30 cellular contexts compared by ENCODE assay signal in the genomic region with DNA sequence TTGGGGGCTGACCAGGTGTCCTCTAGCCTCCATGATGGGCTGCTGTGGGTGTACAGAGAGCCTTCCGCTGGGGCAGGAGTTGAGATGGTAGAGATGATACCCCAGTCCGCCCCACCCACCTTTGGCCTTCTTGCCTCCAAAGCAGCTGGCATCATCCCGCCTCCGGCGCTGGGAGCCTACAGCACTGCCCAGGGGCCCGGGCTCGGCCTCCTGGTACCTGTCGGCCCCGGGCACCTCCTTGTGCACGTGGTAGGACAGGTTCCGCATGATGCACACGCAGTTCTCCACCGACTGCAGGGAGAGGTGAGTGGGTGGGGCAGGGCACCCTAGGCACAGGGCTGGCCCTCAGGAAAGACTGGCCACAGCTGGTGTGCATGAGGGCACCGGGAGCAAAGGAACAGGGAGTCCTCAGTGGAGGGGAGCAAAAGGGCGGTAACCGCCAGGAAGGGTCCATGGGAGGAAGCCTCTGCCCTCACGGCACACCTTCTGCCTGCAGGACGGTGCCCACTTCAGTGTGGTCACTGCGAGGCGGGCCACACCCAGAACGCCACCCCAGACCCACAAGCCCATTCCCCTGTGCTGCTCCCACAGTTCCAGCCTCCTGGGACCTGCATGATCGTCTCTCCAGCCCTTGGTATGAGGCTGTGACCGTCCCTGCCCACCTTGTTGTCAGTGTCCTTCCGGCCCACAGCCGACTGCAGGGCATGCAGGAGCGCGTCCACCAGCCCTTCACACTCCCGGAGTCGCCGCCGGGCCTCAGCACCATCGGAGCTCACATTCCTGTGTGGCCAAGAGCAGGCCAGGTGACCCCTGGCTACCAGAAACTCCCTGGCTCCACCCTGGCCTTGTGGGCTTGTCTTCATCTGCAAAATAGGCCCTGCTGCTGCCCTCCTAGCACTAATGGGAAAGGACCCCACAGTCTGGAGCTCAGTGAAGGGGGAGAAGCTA.
"Had no signal": no experiment of that assay in that cellular context is flagged by ENCODE, and none has a peak within 500 bp of the region (broad histone marks: within the 10 kb centered on the region; RNA-seq: fewer than 3 reads in every experiment).

No MANE protein-coding gene starts in this region.

- H3K36me3 ChIP-seq: brain microvascular endothelial cell, SJCRH30 had no signal

- H3K4me2 ChIP-seq: KMS-11, PC-9 had no signal

- H3K4me3 ChIP-seq: cardiac muscle cell, PC-9, SJCRH30, SK-N-MC had no signal

- H3K9ac ChIP-seq: KMS-11 had no signal

- H3K27me3 ChIP-seq: brain microvascular endothelial cell, cardiac muscle cell, SJCRH30 had no signal

- H3K27ac ChIP-seq: brain microvascular endothelial cell, cardiac muscle cell, KMS-11, PC-9, SJCRH30, SK-N-MC had no signal

- H2AFZ ChIP-seq: PC-9 had no signal

- FAIRE-seq: TTC549 had no signal

- H3K9me3 ChIP-seq: SJCRH30 had no signal

- DNase-seq: activated CD4-positive, alpha-beta T cell treated with anti-CD3 and anti-CD28 coated beads, Interleukin-2, amount 10 ng/mL, durations not matched to agents 24 days and 14 days; activated CD4-positive, alpha-beta T cell treated with anti-CD3 and anti-CD28 coated beads, Interleukin-2, amount 50 U/mL, for 4 hours; activated CD8-positive, alpha-beta T cell treated with anti-CD3 and anti-CD28 coated beads for 36 hours; activated effector memory CD4-positive, alpha-beta T cell treated with anti-CD3 and anti-CD28 coated beads, Interleukin-2, amount 50 U/mL, for 16 hours; activated naive CD4-positive, alpha-beta T cell; activated naive CD4-positive, alpha-beta T cell treated with anti-CD3 and anti-CD28 coated beads, Interleukin-2, amount 50 U/mL, for 16 hours; activated naive CD8-positive, alpha-beta T cell treated with anti-CD3 and anti-CD28 coated beads for 36 hours; activated T-cell treated with anti-CD3 and anti-CD28 coated beads, Interleukin-2, amount 50 U/mL, for 1 hour; activated T-cell treated with anti-CD3 and anti-CD28 coated beads, Interleukin-2, amount 50 U/mL, for 72 hours; amniotic stem cell; aorta; brain microvascular endothelial cell; MM.1S; MV-4-11; NCI-H1092; NCI-H1436 treated with DMSO at 0.1 percent for 48 hours; NCI-H1694 treated with DMSO at 0.1 percent for 48 hours; NCI-H2029; NCI-H345; NCI-H524 treated with DMSO at 0.1 percent for 48 hours; NK-92 treated with Interleukin-12 subunit alpha and Interleukin-12 subunit beta, amount 100 ng/mL, for 24 hours; PC-9; SHP77; SJCRH30; T1000 had no signal

- ATAC-seq: activated CD8-positive, alpha-beta T cell treated with anti-CD3 and anti-CD28 coated beads for 36 hours; activated T-cell treated with anti-CD3 and anti-CD28 coated beads, Interleukin-2, amount 50 U/mL, for 72 hours; activated T-helper 17 cell treated with anti-CD3 and anti-CD28 coated beads, Interleukin-2, amount 50 U/mL, for 72 hours had no signal
